Comparison of ENCODE assay signal across 8 cellular contexts in genomic region chr7:132158841-132159240, GRCh38.
"Had no signal": no experiment of that assay in that cellular context is flagged by ENCODE, and none has a peak within 500 bp of the region (broad histone marks: within the 10 kb centered on the region; RNA-seq: fewer than 3 reads in every experiment).

No MANE protein-coding gene starts in this region.

- H3K4me2 ChIP-seq: GM23338 had no signal

- DNase-seq: GM23248, GOT3, H7, H9, HCEC 1CT, HFFc6 had no signal

- H2AFZ ChIP-seq: GM23248, GM23338 had no signal

- H3K4me1 ChIP-seq: HAP-1 had no signal

- H3K9me3 ChIP-seq: HAP-1 had no signal

- H3K36me3 ChIP-seq: HAP-1 had no signal

- H3K27ac ChIP-seq: GM23248 had no signal

- H3K4me3 ChIP-seq: GM23248, GM23338, HAP-1 had no signal

- H3K9ac ChIP-seq: GM23248 had no signal
